ENCODE assay signal across 9 cellular contexts in the genomic region with DNA sequence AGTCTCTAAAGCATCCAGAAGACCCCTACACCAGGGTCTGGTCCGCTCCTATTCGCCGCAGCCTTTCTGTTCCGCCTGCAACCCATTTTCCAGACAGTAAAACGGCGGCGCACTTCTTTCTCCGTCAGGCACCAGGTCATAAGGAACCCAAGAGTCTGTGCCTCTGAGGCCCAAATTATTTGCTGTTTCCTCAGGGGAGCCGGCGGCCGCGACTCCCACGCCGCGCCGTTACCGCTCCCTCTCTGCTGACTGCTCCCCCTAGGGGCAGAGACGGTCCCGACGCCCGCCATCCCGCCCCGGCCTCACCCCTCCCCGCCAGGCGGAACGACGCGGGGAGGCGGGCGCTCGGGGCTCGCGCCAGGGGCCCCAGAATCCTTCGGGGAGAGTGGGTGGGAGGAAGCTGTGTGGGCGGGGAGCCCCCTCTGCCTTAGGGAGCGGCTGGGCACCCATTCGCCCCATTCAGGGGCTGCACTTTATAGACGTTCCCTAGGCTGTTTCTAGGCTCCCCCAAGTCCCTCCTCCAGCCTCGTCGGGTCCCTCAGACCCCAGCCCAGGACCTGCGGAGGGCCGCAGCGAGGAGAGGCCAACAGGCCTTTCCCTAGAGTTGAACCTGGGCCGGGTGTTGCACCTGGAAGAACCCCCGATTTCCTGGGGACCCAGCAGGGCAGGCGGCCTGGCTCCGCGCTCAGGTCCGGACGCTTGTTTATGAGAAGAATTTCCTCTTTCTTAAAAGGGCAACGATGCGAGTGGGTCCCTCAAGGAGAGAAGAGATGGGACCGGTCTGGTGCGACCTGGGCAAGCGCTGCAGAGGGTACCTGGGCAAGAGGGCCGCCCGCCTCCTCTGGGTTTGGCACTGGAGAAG. TPM values are rescaled to one million over a fixed set of nuclear protein-coding genes. Genes with fewer than 3 reads are reported as not detected.
DNase-seq lines count a peak whose midpoint lies in the region; ATAC-seq, FAIRE-seq and TF ChIP-seq lines count a peak whose summit lies in the region.
"Had no signal": no experiment of that assay in that cellular context is flagged by ENCODE, and none has a peak within 500 bp of the region (broad histone marks: within the 10 kb centered on the region; RNA-seq: fewer than 3 reads in every experiment).

No MANE protein-coding gene starts in this region.

- dilution Hi-C loops in keratinocyte (cut with MboI; ENCODE audit: extremely low pct_ligation_motif_present, low sequenced_read_pairs), result no loop called here

- H3K4me3 ChIP-seq in keratinocyte (ENCODE audit: control insufficient read depth in 2 of 3, extremely low read depth in 1 of 3, insufficient read depth in 2 of 3, low read depth in 1 of 3, low read length in 3 of 3), result peak overlapping the region; percentile 81 to 95 (median 82)

- H4K20me1 ChIP-seq in keratinocyte (ENCODE audit: control insufficient read depth, extremely low read depth, insufficient read depth, low read length), result no peaks in the 10 kb centered on the region

- peak overlapping the region; percentile 86 for H3K9ac ChIP-seq in keratinocyte (ENCODE audit: control insufficient read depth, extremely low read depth, insufficient read depth, low read length)

- peak; percentile 40 for ATAC-seq in GM19035 (IDR thresholded peaks at IDR 0.05; ENCODE audit: unreplicated experiment)
- ATAC-seq in HG03354 (IDR thresholded peaks at IDR 0.05; ENCODE audit: poor library complexity, severe bottlenecking, unreplicated experiment), result peak; percentile 46
- ATAC-seq in activated CD4-positive, CD25-positive, alpha-beta regulatory T cell treated with anti-CD3 and anti-CD28 coated beads, Interleukin-2, amount 50 U/mL, for 24 hours, result peak; percentile 63 to 67

- peak overlapping the region; percentile 89 for H3K27ac ChIP-seq in keratinocyte (ENCODE audit: control insufficient read depth, insufficient read depth, low read length)

- H3K79me2 ChIP-seq in keratinocyte (ENCODE audit: control insufficient read depth, insufficient read depth, low read length), result peaks cover 13% of the 10 kb centered on the region

- H3K36me3 ChIP-seq in keratinocyte (ENCODE audit: control insufficient read depth in 2 of 2, extremely low read depth in 1 of 2, insufficient read depth in 2 of 2, low read length in 2 of 2), result no peaks in the 10 kb centered on the region

- no peaks in the 10 kb centered on the region for H3K27me3 ChIP-seq in keratinocyte (ENCODE audit: control insufficient read depth, extremely low read depth, insufficient read depth, low read length)

- H3K4me1 ChIP-seq in keratinocyte (ENCODE audit: control insufficient read depth, extremely low read depth, insufficient read depth, low read length), result peaks cover 20% of the 10 kb centered on the region

- no peaks in the 10 kb centered on the region for H3K9me3 ChIP-seq in keratinocyte (ENCODE audit: control insufficient read depth, low read depth, low read length)

- DNase-seq in AG20443 (ENCODE audit: low spot score) (peak; percentile 92), NCI-H345 treated with DMSO at 0.1 percent for 48 hours (lab: John Stamatoyannopoulos, UW; ENCODE audit: unreplicated experiment) (peak; percentile 84), cerebellar cortex (ENCODE audit: low spot score) (peak; percentile 95), keratinocyte (ENCODE audit: low read depth, low spot score) (no peak)
- peak; percentile 86 to 91 for DNase-seq in stimulated activated CD4-positive, alpha-beta T cell treated with anti-CD3 and anti-CD28 coated beads, Interleukin-15, amount 100 ng/mL, for 1 hour (ENCODE audit: low read depth in 1 of 2, low spot score in 1 of 2)

- peak overlapping the region; percentile 90 for H3K4me2 ChIP-seq in keratinocyte (ENCODE audit: control insufficient read depth, extremely low read depth, insufficient read depth, low read depth, low read length)

- FAIRE-seq in keratinocyte (lab: Jason Lieb, UNC), result peak; percentile 32
- FAIRE-seq: TTC549 had no signal

- no peaks in the 10 kb centered on the region for H3K9me1 ChIP-seq in keratinocyte (ENCODE audit: control insufficient read depth, extremely low read depth, insufficient read depth, low read length)

- H2AFZ ChIP-seq in keratinocyte (ENCODE audit: control insufficient read depth, low read length), result peak overlapping the region; percentile 88

- TF ChIP-seq CTCF in keratinocyte (optimal IDR thresholded peaks at IDR 0.05 in 1 of 3, IDR thresholded peaks at IDR 0.05 in 1 of 3, conservative IDR thresholded peaks at IDR 0.05 in 1 of 3; ENCODE audit: extremely low read depth in 1 of 3, insufficient read depth in 2 of 3, low read length in 3 of 3), result peak in 2 of 3 experiments; percentile 47 to 80

RNA-seq across cellular contexts. Expression of a gene that starts 3.6 kb away (rescaled TPM):
- polyA plus RNA-seq in keratinocyte, result 38.7 to 47.1 TPM (median 46.4 TPM) in 3 replicates
- 2.1 TPM for polyA plus RNA-seq in keratinocyte (2011; ENCODE audit: low read depth)
- polyA plus RNA-seq in keratinocyte (2011; cell fraction: cytosol; rRNA removed), result 32.1 and 48.6 TPM in 2 replicates
- 47.4 and 62.3 TPM in 2 replicates for polyA plus RNA-seq in keratinocyte (2011; cell fraction: nucleus; rRNA removed)
- polyA plus RNA-seq in keratinocyte (2012; ENCODE audit: low replicate concordance), result 27.5 and 40.3 TPM in 2 replicates
- polyA minus RNA-seq in keratinocyte, result 54.2 to 141 TPM (median 62.4 TPM) in 3 replicates
- 56.6 TPM for polyA minus RNA-seq in keratinocyte (2011; cell fraction: cytosol; rRNA and poly(A)+ RNA removed)
- polyA minus RNA-seq in keratinocyte (2011; cell fraction: nucleus; rRNA and poly(A)+ RNA removed), result 23.5 and 24.3 TPM in 2 replicates

RNA-seq across cellular contexts. Expression of a gene that starts 14.0 kb away (rescaled TPM):
- 0.46 to 1.2 TPM (median 0.70 TPM) in 3 replicates for polyA plus RNA-seq in keratinocyte
- not detected for polyA plus RNA-seq in keratinocyte (2011; ENCODE audit: low read depth)
- 0.83 and 1.4 TPM in 2 replicates for polyA plus RNA-seq in keratinocyte (2011; cell fraction: cytosol; rRNA removed)
- polyA plus RNA-seq in keratinocyte (2011; cell fraction: nucleus; rRNA removed), result 1.1 and 1.6 TPM in 2 replicates
- polyA plus RNA-seq in keratinocyte (2012; ENCODE audit: low replicate concordance), result 0.20 and 0.99 TPM in 2 replicates
- 0.16 to 2.9 TPM (median 2.5 TPM) in 3 replicates for polyA minus RNA-seq in keratinocyte
- not detected for polyA minus RNA-seq in keratinocyte (2011; cell fraction: cytosol; rRNA and poly(A)+ RNA removed)
- 0.47 and 1.5 TPM in 2 replicates for polyA minus RNA-seq in keratinocyte (2011; cell fraction: nucleus; rRNA and poly(A)+ RNA removed)

RNA-seq across cellular contexts. Expression of a gene that starts 22.9 kb away (rescaled TPM):
- not detected in 3 replicates for polyA plus RNA-seq in keratinocyte
- polyA plus RNA-seq in keratinocyte (2011; ENCODE audit: low read depth), result not detected
- not detected in 2 replicates for polyA plus RNA-seq in keratinocyte (2011; cell fraction: cytosol; rRNA removed)
- polyA plus RNA-seq in keratinocyte (2011; cell fraction: nucleus; rRNA removed), result not detected in 2 replicates
- 0.38 TPM in 1 of 2 replicates, not detected in the other for polyA plus RNA-seq in keratinocyte (2012; ENCODE audit: low replicate concordance)
- polyA minus RNA-seq in keratinocyte, result not detected in 3 replicates
- not detected for polyA minus RNA-seq in keratinocyte (2011; cell fraction: cytosol; rRNA and poly(A)+ RNA removed)
- not detected in 2 replicates for polyA minus RNA-seq in keratinocyte (2011; cell fraction: nucleus; rRNA and poly(A)+ RNA removed)

RNA-seq across cellular contexts. Expression of a gene that starts 39.4 kb away (rescaled TPM):
- polyA plus RNA-seq in keratinocyte, result not detected in 3 replicates
- polyA plus RNA-seq in keratinocyte (2011; ENCODE audit: low read depth), result not detected
- polyA plus RNA-seq in keratinocyte (2011; cell fraction: cytosol; rRNA removed), result not detected in 2 replicates
- polyA plus RNA-seq in keratinocyte (2011; cell fraction: nucleus; rRNA removed), result not detected in 2 replicates
- polyA plus RNA-seq in keratinocyte (2012; ENCODE audit: low replicate concordance), result 0.05 TPM in 1 of 2 replicates, not detected in the other
- polyA minus RNA-seq in keratinocyte, result not detected in 3 replicates
- polyA minus RNA-seq in keratinocyte (2011; cell fraction: cytosol; rRNA and poly(A)+ RNA removed), result not detected
- polyA minus RNA-seq in keratinocyte (2011; cell fraction: nucleus; rRNA and poly(A)+ RNA removed), result not detected in 2 replicates
